17 cellular contexts compared by ENCODE assay signal in genomic region chr16:12904041-12904671, GRCh38. TPM values are rescaled to one million over a fixed set of nuclear protein-coding genes. Genes with fewer than 3 reads are reported as not detected.
A peak's percentile ranks its signal among the peaks of the same experiment; 100 is the strongest.
DNase-seq lines count a peak whose midpoint lies in the region; ATAC-seq and TF ChIP-seq lines count a peak whose summit lies in the region.
"Had no signal": no experiment of that assay in that cellular context is flagged by ENCODE, and none has a peak within 500 bp of the region (broad histone marks: within the 10 kb centered on the region; RNA-seq: fewer than 3 reads in every experiment).

No MANE protein-coding gene starts in this region.

- H4K20me1 ChIP-seq in Karpas-422 (ENCODE audit: insufficient read depth, low read depth, low read length), result no peaks in the 10 kb centered on the region

- H3K9me2 ChIP-seq in Karpas-422 (replicated peaks; ENCODE audit: insufficient read depth, low read length), result no peaks in the 10 kb centered on the region

- no peaks in the 10 kb centered on the region for H3K79me2 ChIP-seq in Karpas-422 (ENCODE audit: low read length)

- no peak for ATAC-seq in activated naive CD4-positive, alpha-beta T cell treated with anti-CD3 and anti-CD28 coated beads, Interleukin-2, amount 50 U/mL, for 72 hours

- H3K4me3 ChIP-seq in H7 (ENCODE audit: insufficient read depth, low read depth, low read length) (peak overlapping the region; percentile 78), SK-N-MC (peak overlapping the region; percentile 89), iPS-11a (ENCODE audit: low read depth, low read length) (peak overlapping the region; percentile 94), Karpas-422 (ENCODE audit: low read length) (no peak overlapping the region)
- H3K4me3 ChIP-seq: SJSA1 had no signal

- H3K27me3 ChIP-seq in H7 (ENCODE audit: control insufficient read depth, insufficient read depth, low read length) (peaks cover 36% of the 10 kb centered on the region), Karpas-422 (ENCODE audit: low read length) (no peaks in the 10 kb centered on the region)

- TF ChIP-seq CTCF in GM10266 (IDR thresholded peaks at IDR 0.05; ENCODE audit: control insufficient read depth, insufficient read depth, low read depth, missing control alignments), result no peak

- H3K36me3 ChIP-seq in H7 (replicated peaks; ENCODE audit: control insufficient read depth, insufficient read depth, low read length) (peaks cover 3% of the 10 kb centered on the region), SK-N-MC (ENCODE audit: insufficient read depth, low read length) (peaks cover 11% of the 10 kb centered on the region), Karpas-422 (ENCODE audit: insufficient read depth, low read length) (no peaks in the 10 kb centered on the region)
- H3K36me3 ChIP-seq: SJSA1 had no signal

- H3K27ac Mint-ChIP-seq in activated naive CD4-positive, alpha-beta T cell treated with anti-CD3 and anti-CD28 coated beads, Interleukin-2, amount 50 U/mL, for 72 hours, result no peak overlapping the region
- H3K27ac Mint-ChIP-seq: activated naive CD4-positive, alpha-beta T cell treated with anti-CD3 and anti-CD28 coated beads, Interleukin-2, amount 50 U/mL, for 24 hours; B cell had no signal

- no peak overlapping the region for H3K9ac ChIP-seq in SK-N-MC (ENCODE audit: insufficient read length)
- no peak overlapping the region for H3K9ac ChIP-seq in Karpas-422 (ENCODE audit: low read length)

- no peak overlapping the region for H3K4me2 ChIP-seq in Karpas-422 (ENCODE audit: low read depth, low read length, poor library complexity, severe bottlenecking)

- H3K27ac ChIP-seq in SK-N-MC (no peak overlapping the region), Karpas-422 (ENCODE audit: low read length) (no peak overlapping the region)
- H3K27ac ChIP-seq: SJSA1 had no signal

- DNase-seq in H7 (peak; percentile 49), SK-N-MC (ENCODE audit: low read depth, low spot score) (no peak), occipital lobe (lab: John Stamatoyannopoulos, UW) (peak; percentile 25), Karpas-422 (no peak), GM10266 (ENCODE audit: extremely low spot score) (no peak)
- DNase-seq in activated naive CD4-positive, alpha-beta T cell treated with anti-CD3 and anti-CD28 coated beads, Interleukin-2, amount 50 U/mL, for 72 hours (ENCODE audit: low spot score in 2 of 2), result no peak
- DNase-seq: activated CD4-positive, alpha-beta T cell treated with anti-CD3 and anti-CD28 coated beads for 4 hours; DMS53; foreskin melanocyte; Kasumi-1; NCI-H1417; T-helper 9 cell had no signal

- H3K9me3 ChIP-seq in SK-N-MC (ENCODE audit: low read depth, low read length) (no peaks in the 10 kb centered on the region), Karpas-422 (ENCODE audit: low read length) (no peaks in the 10 kb centered on the region)
- H3K9me3 ChIP-seq: SJSA1 had no signal

- no peak overlapping the region for H2AFZ ChIP-seq in Karpas-422 (ENCODE audit: low read length)

- H3K9me3 Mint-ChIP-seq in activated naive CD4-positive, alpha-beta T cell treated with anti-CD3 and anti-CD28 coated beads, Interleukin-2, amount 50 U/mL, for 72 hours, result no peaks in the 10 kb centered on the region
- H3K9me3 Mint-ChIP-seq: activated naive CD4-positive, alpha-beta T cell treated with anti-CD3 and anti-CD28 coated beads, Interleukin-2, amount 50 U/mL, for 24 hours; central memory CD8-positive, alpha-beta T cell had no signal

- no peaks in the 10 kb centered on the region for H3K4me1 ChIP-seq in Karpas-422 (ENCODE audit: low read length)
- H3K4me1 ChIP-seq: SJSA1 had no signal

- no peaks in the 10 kb centered on the region for H3K36me3 Mint-ChIP-seq in activated naive CD4-positive, alpha-beta T cell treated with anti-CD3 and anti-CD28 coated beads, Interleukin-2, amount 50 U/mL, for 72 hours
- H3K36me3 Mint-ChIP-seq: activated naive CD4-positive, alpha-beta T cell treated with anti-CD3 and anti-CD28 coated beads, Interleukin-2, amount 50 U/mL, for 24 hours had no signal

RNA-seq across cellular contexts. Expression of gene SHISA9, which starts 2.8 kb away (rescaled TPM):
- total RNA-seq in H7 (2014; rRNA removed; shearing (Covaris generic)), result 7.7 and 11.6 TPM in 2 replicates
- 14.7 TPM for total RNA-seq in occipital lobe
- not detected in 2 replicates for total RNA-seq in Karpas-422 (2014; rRNA removed; shearing (Covaris generic); ENCODE audit: low replicate concordance)
- under 1 TPM; 0.06 to 0.07 TPM for total RNA-seq in activated naive CD4-positive, alpha-beta T cell treated with anti-CD3 and anti-CD28 coated beads, Interleukin-2, amount 50 U/mL, for 72 hours

Comparison
In these comparisons a context has a peak if more than half of its experiments do, and no peak if none do; other contexts are left out.
1. DNase-seq: peak in H7 (single experiment) and occipital lobe (single experiment); none in SK-N-MC (single experiment), Karpas-422 (single experiment), GM10266 (single experiment) and activated naive CD4-positive, alpha-beta T cell treated with anti-CD3 and anti-CD28 coated beads, Interleukin-2, amount 50 U/mL, for 72 hours (0 of 2).